15 cellular contexts compared by ENCODE assay signal in the genomic region with DNA sequence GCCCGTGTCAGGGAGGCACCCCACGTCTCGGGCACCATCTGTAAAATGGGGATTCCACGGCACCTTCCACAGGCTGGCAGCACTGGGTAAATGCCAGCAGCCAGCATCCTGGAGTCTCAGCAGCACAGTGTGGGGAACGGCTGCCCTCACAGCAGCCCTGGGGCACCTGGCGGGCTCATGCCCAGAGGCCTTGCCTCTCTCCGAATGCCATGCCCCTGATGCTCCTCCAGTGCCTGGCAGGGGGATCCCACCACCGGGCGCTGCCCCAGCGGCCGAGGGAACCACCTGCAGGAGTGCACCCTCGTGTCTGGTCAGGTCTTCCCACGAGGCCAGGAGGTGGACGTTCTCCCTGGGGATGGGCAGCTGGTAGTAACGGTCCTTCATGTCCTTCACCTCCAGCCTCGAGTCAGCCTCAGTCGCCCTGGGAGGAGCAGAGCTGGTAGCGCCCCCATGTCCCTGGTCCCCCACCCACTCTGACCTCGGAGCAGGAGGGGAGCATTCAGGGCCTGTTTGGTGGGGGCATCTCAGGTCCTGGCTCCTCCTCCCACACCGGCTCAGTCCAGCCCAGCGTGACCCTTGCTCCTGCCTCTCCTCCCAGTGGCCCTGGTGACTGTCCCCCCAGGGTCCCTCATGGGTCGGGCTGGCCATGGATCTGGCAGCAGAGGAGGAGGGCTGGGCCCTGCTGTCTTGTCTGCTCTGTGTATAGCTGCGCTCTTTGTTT.
"Had no signal": no experiment of that assay in that cellular context is flagged by ENCODE, and none has a peak within 500 bp of the region (broad histone marks: within the 10 kb centered on the region; RNA-seq: fewer than 3 reads in every experiment).

No MANE protein-coding gene starts in this region.

- H3K27me3 ChIP-seq: cardiac muscle cell, vagina had no signal

- H3K4me3 ChIP-seq: cardiac muscle cell, vagina had no signal

- H3K4me1 ChIP-seq: vagina had no signal

- H3K27ac ChIP-seq: cardiac muscle cell, vagina, WERI-Rb-1 had no signal

- DNase-seq: activated CD4-positive, alpha-beta T cell treated with anti-CD3 and anti-CD28 coated beads for 1 hour; activated naive CD4-positive, alpha-beta T cell treated with Interleukin-2 at 50 U/mL for 16 hours; activated naive CD8-positive, alpha-beta T cell treated with anti-CD3 and anti-CD28 coated beads, Interleukin-2, amount 10 ng/mL, durations not matched to agents 7 days and 5 days; activated T-cell treated with anti-CD3 and anti-CD28 coated beads, Interleukin-2, amount 50 U/mL, for 1 hour; amygdala; dermis blood vessel endothelial cell; effector memory CD8-positive, alpha-beta T cell; immature natural killer cell; natural killer cell; retina; T-helper 2 cell; trophoblast cell; WERI-Rb-1 had no signal

- ATAC-seq: effector memory CD8-positive, alpha-beta T cell had no signal

- H3K36me3 ChIP-seq: cardiac muscle cell, WERI-Rb-1 had no signal
